In the genomic region with DNA sequence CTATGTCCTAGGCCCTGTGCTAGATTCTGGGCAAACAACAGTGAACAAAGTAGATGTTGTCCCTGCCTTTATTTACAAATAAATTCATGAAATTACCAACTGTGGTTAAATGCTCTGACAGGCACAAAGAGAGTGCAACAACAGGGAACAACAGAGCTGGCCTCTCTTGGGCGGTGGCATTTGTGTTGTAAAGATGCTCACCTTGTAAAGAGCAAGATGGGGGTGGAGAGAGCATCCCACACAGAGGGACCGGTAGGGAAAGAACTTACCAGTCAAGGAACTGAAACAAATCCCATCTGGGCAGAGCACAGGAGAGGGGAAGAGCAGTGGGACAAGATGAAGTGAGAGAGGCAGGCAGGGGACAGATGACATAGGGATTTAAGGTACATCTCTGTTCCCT, we compare ENCODE assay signal across 22 cellular contexts.
"Had no signal": no experiment of that assay in that cellular context is flagged by ENCODE, and none has a peak within 500 bp of the region (broad histone marks: within the 10 kb centered on the region; RNA-seq: fewer than 3 reads in every experiment).

No MANE protein-coding gene starts in this region.

- H3K27ac Mint-ChIP-seq: T-cell had no signal

- DNase-seq: KBM-7, MG63, NCI-H1105, NCI-H1417 treated with DMSO at 0.1 percent for 48 hours, NCI-H146, NCI-H1694 treated with DMSO at 0.1 percent for 48 hours, NCI-H1930, NCI-H2081, NCI-H2107, NCI-H2227 treated with DMSO at 0.1 percent for 48 hours, NCI-H510A, NCI-H524 treated with DMSO at 0.1 percent for 48 hours, NCI-H69, NCI-H774, SHP77, SK-N-SH, SW 1271, T-cell had no signal

- H3K36me3 Mint-ChIP-seq: T-cell had no signal

- ATAC-seq: T-cell had no signal

- H3K36me3 ChIP-seq: MG63 had no signal

- H3K4me3 Mint-ChIP-seq: T-cell had no signal

- FAIRE-seq: HTR-8/SVneo, RCC 7860 had no signal

- H3K27ac ChIP-seq: HL-60, RWPE1 had no signal

- H3K4me3 ChIP-seq: MG63 had no signal

- H3K4me2 ChIP-seq: SK-N-SH had no signal

- H3K9me3 Mint-ChIP-seq: T-cell had no signal

- H3K9ac ChIP-seq: SK-N-SH had no signal

- H3K9me3 ChIP-seq: MG63, SK-N-SH had no signal
